In genomic region chr6:162882817-162883481, GRCh38 we compare ENCODE assay signal across 17 cellular contexts.
DNase-seq lines count a peak whose midpoint lies in the region; ATAC-seq, FAIRE-seq and TF ChIP-seq lines count a peak whose summit lies in the region.
"Had no signal": no experiment of that assay in that cellular context is flagged by ENCODE, and none has a peak within 500 bp of the region (broad histone marks: within the 10 kb centered on the region; RNA-seq: fewer than 3 reads in every experiment).

No MANE protein-coding gene starts in this region.

- 45 to 49% methylated on average over 7 of the region's 7 CpGs for WGBS in GM23248 (ENCODE audit: low coverage in 1 of 2, low lambda C conversion rate in 2 of 2, missing lambda C conversion rate in 2 of 2), 2 experiments
- no CpG with 5 or more reads among the region's 7 CpGs for WGBS in neuronal stem cell (ENCODE audit: extremely low coverage in 2 of 2, insufficient read length in 2 of 2, insufficient replicate concordance in 1 of 2), 2 donors

- TF ChIP-seq CTCF in bronchial epithelial cell (IDR thresholded peaks at IDR 0.05; ENCODE audit: insufficient read depth, low read length, severe bottlenecking): no peak
- TF ChIP-seq CTCF in MM.1S (IDR thresholded peaks at IDR 0.05; ENCODE audit: low read length): no peak
- TF ChIP-seq CTCF in coronary artery (IDR thresholded peaks at IDR 0.05): no peak

- no peak overlapping the region for H3K14ac ChIP-seq in neuronal stem cell (ENCODE audit: low read length)

- H2BK5ac ChIP-seq in neuronal stem cell (ENCODE audit: low read length): no peak overlapping the region

- H4K20me1 ChIP-seq in GM23248 (ENCODE audit: insufficient read depth) (no peaks in the 10 kb centered on the region), MM.1S (ENCODE audit: insufficient read depth, low read length) (no peaks in the 10 kb centered on the region)

- H3K9me3 ChIP-seq in GM23248 (ENCODE audit: low read depth) (no peaks in the 10 kb centered on the region), neuronal stem cell (replicated peaks in 1 of 2; ENCODE audit: control insufficient read depth in 2 of 2, insufficient read depth in 1 of 2, low read depth in 1 of 2, low read length in 2 of 2) (no peaks in the 10 kb centered on the region), MM.1S (replicated peaks; ENCODE audit: insufficient read depth, low read length) (no peaks in the 10 kb centered on the region)

- H2BK15ac ChIP-seq in neuronal stem cell (ENCODE audit: low read length): no peak overlapping the region

- no peak overlapping the region for H3K9ac ChIP-seq in GM23248
- no peak overlapping the region for H3K9ac ChIP-seq in neuronal stem cell (ENCODE audit: low read depth, low read length, poor library complexity)
- no peak overlapping the region for H3K9ac ChIP-seq in MM.1S (ENCODE audit: low read length)

- H2BK120ac ChIP-seq in neuronal stem cell (ENCODE audit: low read depth, low read length): no peak overlapping the region

- H3K4me2 ChIP-seq in GM23248 (ENCODE audit: unreplicated experiment) (no peak overlapping the region), neuronal stem cell (ENCODE audit: insufficient read depth, low read length, poor library complexity, severe bottlenecking) (no peak overlapping the region), MM.1S (ENCODE audit: low read depth, low read length) (no peak overlapping the region)

- FAIRE-seq in bronchial epithelial cell (lab: Jason Lieb, UNC): no peak
- FAIRE-seq: GM12892 had no signal

- no peak overlapping the region for H3K18ac ChIP-seq in neuronal stem cell (ENCODE audit: low read length)

- no peak overlapping the region for H4K8ac ChIP-seq in neuronal stem cell (ENCODE audit: low read depth, low read length)

- H3K79me1 ChIP-seq in neuronal stem cell (ENCODE audit: low read depth, low read length): no peaks in the 10 kb centered on the region

- H3K23ac ChIP-seq in neuronal stem cell (ENCODE audit: low read depth, low read length, poor library complexity): no peak overlapping the region

- H3K9me2 ChIP-seq in GM23248 (ENCODE audit: insufficient read depth): no peaks in the 10 kb centered on the region
- H3K9me2 ChIP-seq in MM.1S (replicated peaks; ENCODE audit: insufficient read depth, low read length): no peaks in the 10 kb centered on the region

- H3K36me3 ChIP-seq in GM23248 (ENCODE audit: low read depth) (no peaks in the 10 kb centered on the region), bronchial epithelial cell (ENCODE audit: control insufficient read depth, insufficient read depth, low read length) (no peaks in the 10 kb centered on the region), neuronal stem cell (replicated peaks in 1 of 2; ENCODE audit: control insufficient read depth in 2 of 2, insufficient read depth in 2 of 2, low read length in 2 of 2) (no peaks in the 10 kb centered on the region), MM.1S (replicated peaks; ENCODE audit: insufficient read depth, low read length) (no peaks in the 10 kb centered on the region)

- H4K91ac ChIP-seq in neuronal stem cell (ENCODE audit: low read depth, low read length, poor library complexity): no peak overlapping the region

- no peaks in the 10 kb centered on the region for H3K27me3 ChIP-seq in GM23248 (replicated peaks; ENCODE audit: insufficient read depth)
- no peaks in the 10 kb centered on the region for H3K27me3 ChIP-seq in bronchial epithelial cell (ENCODE audit: control insufficient read depth, insufficient read depth, low read length)
- H3K27me3 ChIP-seq in neuronal stem cell (ENCODE audit: control insufficient read depth in 3 of 3, insufficient read depth in 3 of 3, low read depth in 1 of 3, low read length in 3 of 3): no peaks in the 10 kb centered on the region
- no peaks in the 10 kb centered on the region for H3K27me3 ChIP-seq in MM.1S (replicated peaks; ENCODE audit: insufficient read depth, low read length)

- in situ Hi-C loops in GM23248 (cut with MboI): no loop called here

- H3K27ac ChIP-seq in GM23248: no peak overlapping the region
- H3K27ac ChIP-seq in neuronal stem cell (replicated peaks; ENCODE audit: low read length): no peak overlapping the region
- no peak overlapping the region for H3K27ac ChIP-seq in MM.1S (ENCODE audit: low read length)
- no peak overlapping the region for H3K27ac ChIP-seq in coronary artery
- H3K27ac ChIP-seq: HL-60 had no signal

- H3F3A ChIP-seq in GM23248 (ENCODE audit: insufficient read depth): no peaks in the 10 kb centered on the region
- H3F3A ChIP-seq in MM.1S (ENCODE audit: insufficient read depth, low read length): no peaks in the 10 kb centered on the region

- H3K4me3 ChIP-seq in GM23248 (no peak overlapping the region), bronchial epithelial cell (ENCODE audit: low read depth, low read length) (no peak overlapping the region), neuronal stem cell (ENCODE audit: low read length in 2 of 2) (no peak overlapping the region), MM.1S (ENCODE audit: low read length) (no peak overlapping the region), coronary artery (no peak overlapping the region)

- H2AK5ac ChIP-seq in neuronal stem cell (ENCODE audit: low read depth, low read length): no peak overlapping the region

- peak; percentile 95 for ATAC-seq in left lobe of liver
- ATAC-seq: HCT116 had no signal

- H2BK12ac ChIP-seq in neuronal stem cell (ENCODE audit: low read length): no peak overlapping the region

- H2AFZ ChIP-seq in GM23248 (0 out of 2 replicates have a peak overlapping the region, but pooled peaks have one; percentile 20), neuronal stem cell (ENCODE audit: low read length) (peak overlapping the region; percentile 25), MM.1S (ENCODE audit: low read length) (no peak overlapping the region)

- no peak overlapping the region for H3K4ac ChIP-seq in neuronal stem cell (ENCODE audit: low read length)

- peak; percentile 16 for DNase-seq in GM23248
- DNase-seq in bronchial epithelial cell (ENCODE audit: low read depth): peak; percentile 15
- peak; percentile 76 for DNase-seq in left lobe of liver (ENCODE audit: low spot score)
- DNase-seq in neuronal stem cell (ENCODE audit: low spot score): no peak
- no peak for DNase-seq in MM.1S
- no peak for DNase-seq in coronary artery (ENCODE audit: low spot score)
- no peak for DNase-seq in GDM1 (lab: John Stamatoyannopoulos, UW)
- DNase-seq: ACHN; C1 segment of cervical spinal cord; Calu3; CD4-positive, alpha-beta T cell; DMS 273 treated with DMSO at 0.1 percent for 48 hours; DMS79; GOT3 had no signal

- H3K4me1 ChIP-seq in GM23248 (ENCODE audit: insufficient read depth) (no peaks in the 10 kb centered on the region), neuronal stem cell (ENCODE audit: control insufficient read depth in 2 of 2, insufficient read depth in 1 of 2, low read depth in 1 of 2, low read length in 2 of 2) (peaks cover 0 to 12% of the 10 kb centered on the region in 2 donors), MM.1S (ENCODE audit: low read length) (no peaks in the 10 kb centered on the region)

- H3K79me2 ChIP-seq in GM23248 (ENCODE audit: insufficient read depth) (no peaks in the 10 kb centered on the region), MM.1S (ENCODE audit: low read length) (no peaks in the 10 kb centered on the region)

Comparison
In these comparisons a context has a peak if more than half of its experiments do, and no peak if none do; other contexts are left out.
1. DNase-seq: peak in GM23248 (single experiment), bronchial epithelial cell (single experiment) and left lobe of liver (single experiment); none in neuronal stem cell (single experiment), MM.1S (single experiment), coronary artery (single experiment) and GDM1 (single experiment).